Comparison of ENCODE assay signal across 9 cellular contexts in the genomic region with DNA sequence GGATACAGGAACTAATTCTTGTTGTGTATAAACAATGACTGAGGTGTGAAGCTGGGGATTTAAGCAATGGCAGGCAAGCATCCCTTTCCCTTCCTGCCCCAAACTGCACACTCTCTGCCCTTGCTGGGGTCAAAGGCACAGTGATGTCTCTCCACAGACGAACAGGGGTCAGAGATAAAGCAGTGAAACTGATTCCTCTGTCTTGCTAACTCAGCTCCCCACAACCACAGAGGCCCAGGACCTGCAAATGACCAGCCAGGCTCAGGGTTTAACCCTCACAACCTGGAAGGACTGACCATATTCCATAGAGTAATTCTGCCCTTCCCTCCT.
DNase-seq lines count a peak whose midpoint lies in the region; ATAC-seq lines count a peak whose summit lies in the region.
"Had no signal": no experiment of that assay in that cellular context is flagged by ENCODE, and none has a peak within 500 bp of the region (broad histone marks: within the 10 kb centered on the region; RNA-seq: fewer than 3 reads in every experiment).

No MANE protein-coding gene starts in this region.

- peaks cover 81% of the 10 kb centered on the region for H3K4me1 Mint-ChIP-seq in activated CD4-positive, alpha-beta T cell treated with anti-CD3 and anti-CD28 coated beads, Interleukin-2, amount 10 ng/mL, durations not matched to agents 24 days and 14 days
- peaks cover 78% of the 10 kb centered on the region for H3K4me1 Mint-ChIP-seq in activated T-helper 2 cell treated with anti-CD3 and anti-CD28 coated beads, Interferon-gamma antibody, Interleukin-2, Interleukin-4, amounts not matched to agents 10 μg/mL and 5 μg/mL and 100 μg/mL, durations not matched to agents 14 hours and 24 hours and 36 hours (ENCODE audit: low read depth)
- H3K4me1 Mint-ChIP-seq in stimulated activated effector memory CD8-positive, alpha-beta T cell treated with anti-CD3 and anti-CD28 coated beads, Interleukin-12 subunit alpha, Interleukin-12 subunit beta, amount 100 ng/mL, for 72 hours, result peaks cover 98% of the 10 kb centered on the region

- H3K36me3 Mint-ChIP-seq in activated CD4-positive, alpha-beta T cell treated with anti-CD3 and anti-CD28 coated beads, Interleukin-2, amount 10 ng/mL, durations not matched to agents 24 days and 14 days (ENCODE audit: low read depth), result peaks cover 30% of the 10 kb centered on the region
- H3K36me3 Mint-ChIP-seq in activated T-helper 2 cell treated with anti-CD3 and anti-CD28 coated beads, Interferon-gamma antibody, Interleukin-2, Interleukin-4, amounts not matched to agents 10 μg/mL and 5 μg/mL and 100 μg/mL, durations not matched to agents 14 hours and 24 hours and 36 hours (ENCODE audit: low read depth), result peaks cover 48% of the 10 kb centered on the region
- peaks cover 81% of the 10 kb centered on the region for H3K36me3 Mint-ChIP-seq in stimulated activated effector memory CD8-positive, alpha-beta T cell treated with anti-CD3 and anti-CD28 coated beads, Interleukin-12 subunit alpha, Interleukin-12 subunit beta, amount 100 ng/mL, for 72 hours

- DNase-seq in activated CD4-positive, alpha-beta T cell treated with anti-CD3 and anti-CD28 coated beads, Interleukin-2, amount 10 ng/mL, durations not matched to agents 24 days and 14 days, result peak; percentile 70
- no peak for DNase-seq in activated CD4-positive, alpha-beta T cell treated with anti-CD3 and anti-CD28 coated beads, Interleukin-2, amount 50 U/mL, for 4 hours
- DNase-seq in activated T-helper 2 cell treated with anti-CD3 and anti-CD28 coated beads, Interferon-gamma antibody, Interleukin-2, Interleukin-4, amounts not matched to agents 10 μg/mL and 5 μg/mL and 100 μg/mL, durations not matched to agents 14 hours and 24 hours and 36 hours (ENCODE audit: low spot score), result no peak
- peak in 1 of 2 donors; percentile 66 for DNase-seq in stimulated activated effector memory CD8-positive, alpha-beta T cell treated with anti-CD3 and anti-CD28 coated beads, Interleukin-12 subunit alpha, Interleukin-12 subunit beta, amount 100 ng/mL, for 72 hours (ENCODE audit: low spot score in 2 of 2)
- DNase-seq in Kasumi-1 (lab: John Stamatoyannopoulos, UW), result no peak
- DNase-seq in stimulated activated CD4-positive, alpha-beta T cell treated with anti-CD3 and anti-CD28 coated beads, Interleukin-12 subunit alpha, Interleukin-12 subunit beta, amount 100 ng/mL, for 4 hours, result no peak
- DNase-seq: NCI-H446 treated with DMSO at 0.1 percent for 48 hours had no signal

- H3K4me3 Mint-ChIP-seq in activated CD4-positive, alpha-beta T cell treated with anti-CD3 and anti-CD28 coated beads, Interleukin-2, amount 10 ng/mL, durations not matched to agents 24 days and 14 days, result peak overlapping the region; percentile 80
- peak overlapping the region; percentile 72 for H3K4me3 Mint-ChIP-seq in activated T-helper 2 cell treated with anti-CD3 and anti-CD28 coated beads, Interferon-gamma antibody, Interleukin-2, Interleukin-4, amounts not matched to agents 10 μg/mL and 5 μg/mL and 100 μg/mL, durations not matched to agents 14 hours and 24 hours and 36 hours (ENCODE audit: low read depth)
- H3K4me3 Mint-ChIP-seq in stimulated activated effector memory CD8-positive, alpha-beta T cell treated with anti-CD3 and anti-CD28 coated beads, Interleukin-12 subunit alpha, Interleukin-12 subunit beta, amount 100 ng/mL, for 72 hours, result peak overlapping the region; percentile 82

- H3K27me3 Mint-ChIP-seq in activated CD4-positive, alpha-beta T cell treated with anti-CD3 and anti-CD28 coated beads, Interleukin-2, amount 10 ng/mL, durations not matched to agents 24 days and 14 days, result no peaks in the 10 kb centered on the region
- H3K27me3 Mint-ChIP-seq in activated T-helper 2 cell treated with anti-CD3 and anti-CD28 coated beads, Interferon-gamma antibody, Interleukin-2, Interleukin-4, amounts not matched to agents 10 μg/mL and 5 μg/mL and 100 μg/mL, durations not matched to agents 14 hours and 24 hours and 36 hours (ENCODE audit: low read depth), result no peaks in the 10 kb centered on the region

- peak; percentile 11 for ATAC-seq in HG03064 (IDR thresholded peaks at IDR 0.05; ENCODE audit: low read depth, unreplicated experiment)
- no peak for ATAC-seq in stimulated activated effector memory CD8-positive, alpha-beta T cell treated with anti-CD3 and anti-CD28 coated beads, Interleukin-12 subunit alpha, Interleukin-12 subunit beta, amount 100 ng/mL, for 72 hours
- ATAC-seq in activated CD4-positive, CD25-positive, alpha-beta regulatory T cell treated with anti-CD3 and anti-CD28 coated beads, Interleukin-2, amount 50 U/mL, for 24 hours, result no peak

- H3K9me3 Mint-ChIP-seq in activated CD4-positive, alpha-beta T cell treated with anti-CD3 and anti-CD28 coated beads, Interleukin-2, amount 10 ng/mL, durations not matched to agents 24 days and 14 days, result no peaks in the 10 kb centered on the region
- no peaks in the 10 kb centered on the region for H3K9me3 Mint-ChIP-seq in activated T-helper 2 cell treated with anti-CD3 and anti-CD28 coated beads, Interferon-gamma antibody, Interleukin-2, Interleukin-4, amounts not matched to agents 10 μg/mL and 5 μg/mL and 100 μg/mL, durations not matched to agents 14 hours and 24 hours and 36 hours
- no peaks in the 10 kb centered on the region for H3K9me3 Mint-ChIP-seq in stimulated activated effector memory CD8-positive, alpha-beta T cell treated with anti-CD3 and anti-CD28 coated beads, Interleukin-12 subunit alpha, Interleukin-12 subunit beta, amount 100 ng/mL, for 72 hours

- peak overlapping the region; percentile 94 for H3K27ac Mint-ChIP-seq in activated CD4-positive, alpha-beta T cell treated with anti-CD3 and anti-CD28 coated beads, Interleukin-2, amount 10 ng/mL, durations not matched to agents 24 days and 14 days
- peak overlapping the region; percentile 87 for H3K27ac Mint-ChIP-seq in activated T-helper 2 cell treated with anti-CD3 and anti-CD28 coated beads, Interferon-gamma antibody, Interleukin-2, Interleukin-4, amounts not matched to agents 10 μg/mL and 5 μg/mL and 100 μg/mL, durations not matched to agents 14 hours and 24 hours and 36 hours
- peak overlapping the region; percentile 97 for H3K27ac Mint-ChIP-seq in stimulated activated effector memory CD8-positive, alpha-beta T cell treated with anti-CD3 and anti-CD28 coated beads, Interleukin-12 subunit alpha, Interleukin-12 subunit beta, amount 100 ng/mL, for 72 hours

- intact Hi-C loops in activated CD4-positive, alpha-beta T cell treated with anti-CD3 and anti-CD28 coated beads, Interleukin-2, amount 10 ng/mL, durations not matched to agents 24 days and 14 days (cut with micrococcal nuclease), result no loop called here
- intact Hi-C loops in activated T-helper 2 cell treated with anti-CD3 and anti-CD28 coated beads, Interferon-gamma antibody, Interleukin-2, Interleukin-4, amounts not matched to agents 10 μg/mL and 5 μg/mL and 100 μg/mL, durations not matched to agents 14 hours and 24 hours and 36 hours (cut with micrococcal nuclease), result loop anchor here (1.0 kb wide), 1 partner anchor 23 kb away; no protein-coding TSS in a partner anchor
